In genomic region chr13:97026759-97027555, GRCh38 we compare ENCODE assay signal across 28 cellular contexts. TPM values are rescaled to one million over a fixed set of nuclear protein-coding genes. Genes with fewer than 3 reads are reported as not detected.
DNase-seq lines count a peak whose midpoint lies in the region; TF ChIP-seq lines count a peak whose summit lies in the region.
"Had no signal": no experiment of that assay in that cellular context is flagged by ENCODE, and none has a peak within 500 bp of the region (broad histone marks: within the 10 kb centered on the region; RNA-seq: fewer than 3 reads in every experiment).

No MANE protein-coding gene starts in this region.

- H3K27ac ChIP-seq in mesodermal cell (ENCODE audit: low read depth, low read length, severe bottlenecking) (peak overlapping the region; percentile 19), suprapubic skin (peak overlapping the region; percentile 7)
- H3K27ac ChIP-seq: 22Rv1, RWPE1 had no signal

- H3K4me1 ChIP-seq in mesodermal cell (ENCODE audit: control insufficient read depth, insufficient read depth, low read length, poor library complexity, severe bottlenecking) (no peaks in the 10 kb centered on the region), suprapubic skin (peaks cover 6% of the 10 kb centered on the region)

- TF ChIP-seq CTCF in fibroblast of mammary gland (conservative IDR thresholded peaks at IDR 0.05; ENCODE audit: control insufficient read depth, insufficient read depth, low read depth, low read length) (no peak), suprapubic skin (IDR thresholded peaks at IDR 0.05) (no peak)

- peaks cover 1% of the 10 kb centered on the region for H3K27me3 ChIP-seq in suprapubic skin

- no peak for TF ChIP-seq POLR2A in suprapubic skin (IDR thresholded peaks at IDR 0.05)

- no peaks in the 10 kb centered on the region for H3K9me3 ChIP-seq in mesodermal cell (ENCODE audit: control insufficient read depth, low read length)
- H3K9me3 ChIP-seq in suprapubic skin: no peaks in the 10 kb centered on the region

- no peak overlapping the region for H3K4me3 ChIP-seq in fibroblast of mammary gland (ENCODE audit: control insufficient read depth, low read depth, low read length)
- no peak overlapping the region for H3K4me3 ChIP-seq in mesodermal cell (ENCODE audit: extremely low read depth, insufficient read depth, low read length, poor library complexity, severe bottlenecking)
- no peak overlapping the region for H3K4me3 ChIP-seq in suprapubic skin

- DNase-seq in DMS53 (lab: John Stamatoyannopoulos, UW) (peak; percentile 1), DMS53 treated with DMSO at 0.1 percent for 48 hours (lab: John Stamatoyannopoulos, UW; ENCODE audit: unreplicated experiment) (no peak), fibroblast of mammary gland (ENCODE audit: low read depth) (peak; percentile 28), suprapubic skin (ENCODE audit: low spot score in 2 of 2) (no peak), DMS153 (lab: John Stamatoyannopoulos, UW) (no peak), ecto neural progenitor cell (ENCODE audit: low spot score) (no peak)
- no peak for DNase-seq in stimulated activated CD4-positive, alpha-beta T cell treated with anti-CD3 and anti-CD28 coated beads, Interleukin-12 subunit alpha, Interleukin-12 subunit beta, amount 100 ng/mL, for 4 hours
- DNase-seq: activated CD4-positive, alpha-beta T cell treated with anti-CD3 and anti-CD28 coated beads, Interleukin-2, amount 10 ng/mL, durations not matched to agents 24 days and 14 days; activated effector memory CD4-positive, alpha-beta T cell treated with anti-CD3 and anti-CD28 coated beads, Interleukin-2, amount 50 U/mL, for 16 hours; activated naive CD8-positive, alpha-beta T cell treated with anti-CD3 and anti-CD28 coated beads, Interleukin-2, amount 10 ng/mL, durations not matched to agents 7 days and 5 days; activated T-cell treated with anti-CD3 and anti-CD28 coated beads, Interleukin-2, amount 50 U/mL, for 1 hour; Calu3; cortex of kidney; Kasumi-1; kidney glomerular epithelial cell; MV-4-11; naive thymus-derived CD4-positive, alpha-beta T cell; NCI-H1436 treated with DMSO at 0.1 percent for 48 hours; NCI-H2107; NCI-H446 treated with DMSO at 0.1 percent for 48 hours; NCI-H82; retina; stimulated activated CD4-positive, alpha-beta T cell treated with anti-CD3 and anti-CD28 coated beads, Interleukin-2, amount 100 ng/mL, for 48 hours had no signal

- WGBS in mesodermal cell (ENCODE audit: insufficient coverage in 2 of 2), 2 experiments: 83% methylated on average over 1 of the region's 4 CpGs; no CpG with 5 or more reads in 1 of the 2 experiments
- 48% methylated on average over 4 of the region's 4 CpGs for WGBS in suprapubic skin

- H3K36me3 ChIP-seq in mesodermal cell (ENCODE audit: control insufficient read depth, insufficient read depth, low read length) (no peaks in the 10 kb centered on the region), suprapubic skin (no peaks in the 10 kb centered on the region)

- no peak for TF ChIP-seq EP300 in suprapubic skin (IDR thresholded peaks at IDR 0.05)

RNA-seq across cellular contexts. Expression of gene OXGR1, which starts 32.7 kb away (rescaled TPM):
- not detected for polyA plus RNA-seq in mesodermal cell (2013, experiment 1 of 2)
- polyA plus RNA-seq in mesodermal cell (2013, experiment 2 of 2): 0.40 TPM
- total RNA-seq in suprapubic skin: 10 to 100 TPM in 2 of 4 donors, 1 to 10 TPM in 2; 3.8 to 19.5 (median 8.7) TPM
- total RNA-seq: activated CD4-positive, alpha-beta T cell treated with anti-CD3 and anti-CD28 coated beads, Interleukin-2, amount 10 ng/mL, durations not matched to agents 24 days and 14 days; activated CD8-positive, alpha-beta memory T cell treated with anti-CD3 and anti-CD28 coated beads for 36 hours; activated naive CD8-positive, alpha-beta T cell treated with anti-CD3 and anti-CD28 coated beads, Interleukin-2, amount 10 ng/mL, durations not matched to agents 7 days and 5 days; naive thymus-derived CD4-positive, alpha-beta T cell; T-helper 2 cell treated with Interferon-gamma antibody and Interleukin-4, amounts not matched to agents 100 ng/mL and 5 ng/mL, for 36 hours had no signal
- polyA plus RNA-seq: naive thymus-derived CD4-positive, alpha-beta T cell had no signal

Comparison
In these comparisons a context has a peak if more than half of its experiments do, and no peak if none do; other contexts are left out.
1. DNase-seq: peak in DMS53 (single experiment) and fibroblast of mammary gland (single experiment); none in DMS53 treated with DMSO at 0.1 percent for 48 hours (single experiment), suprapubic skin (0 of 2), DMS153 (single experiment), stimulated activated CD4-positive, alpha-beta T cell treated with anti-CD3 and anti-CD28 coated beads, Interleukin-12 subunit alpha, Interleukin-12 subunit beta, amount 100 ng/mL, for 4 hours (single experiment) and ecto neural progenitor cell (single experiment).